In genomic region chr9:78014776-78015175, GRCh38 we compare ENCODE assay signal across 21 cellular contexts. TPM values are rescaled to one million over a fixed set of nuclear protein-coding genes. Genes with fewer than 3 reads are reported as not detected.
DNase-seq lines count a peak whose midpoint lies in the region; ATAC-seq, FAIRE-seq and TF ChIP-seq lines count a peak whose summit lies in the region.
"Had no signal": no experiment of that assay in that cellular context is flagged by ENCODE, and none has a peak within 500 bp of the region (broad histone marks: within the 10 kb centered on the region; RNA-seq: fewer than 3 reads in every experiment).

No MANE protein-coding gene starts in this region.

- H3K27ac ChIP-seq in astrocyte (ENCODE audit: low read depth, low read length): peak overlapping the region; percentile 36
- no peak overlapping the region for H3K27ac ChIP-seq in HepG2 (ENCODE audit: extremely low read length, insufficient read depth, low read length)
- H3K27ac ChIP-seq: A549, ascending aorta, C4-2B, colonic mucosa, suprapubic skin had no signal

- intact Hi-C loops in HepG2 (cut with micrococcal nuclease; ENCODE audit: unreplicated experiment): no loop called here

- H3K9me3 ChIP-seq in astrocyte (ENCODE audit: insufficient read depth, low read depth, low read length) (no peaks in the 10 kb centered on the region), HepG2 (ENCODE audit: low read length) (no peaks in the 10 kb centered on the region)
- H3K9me3 ChIP-seq: A549, ascending aorta, colonic mucosa, suprapubic skin had no signal

- CTCF ChIA-PET in HepG2 (lab: Yijun Ruan, JAX; ENCODE audit: low intra/inter-chr PET ratio, low total read pairs): no interaction called here

- no peak for FAIRE-seq in astrocyte (lab: Jason Lieb, UNC)
- no peak for FAIRE-seq in HepG2 (lab: Jason Lieb, UNC)
- FAIRE-seq: A549, GM12892 had no signal

- H3K4me1 Mint-ChIP-seq in astrocyte (ENCODE audit: low read depth, unreplicated experiment): peaks cover 38% of the 10 kb centered on the region

- TF ChIP-seq EP300 in HepG2 (IDR thresholded peaks at IDR 0.05; ENCODE audit: low read depth in 2 of 2, low read length in 2 of 2): no peak
- TF ChIP-seq EP300 in HepG2 (CRISPR knock-in tag; IDR thresholded peaks at IDR 0.05; ENCODE audit: borderline replicate concordance): no peak

- no peaks in the 10 kb centered on the region for H3K27me3 Mint-ChIP-seq in astrocyte (ENCODE audit: low read depth, unreplicated experiment)

- in situ Hi-C loops in HepG2 (cut with HindIII; ENCODE audit: extremely low pct_ligation_motif_present, low pct_unique_long_range_greater_than_20kb): no loop called here

- no peak for TF ChIP-seq RAD21 in HepG2 (CRISPR knock-in tag; IDR thresholded peaks at IDR 0.05)

- no peak overlapping the region for H3K9ac ChIP-seq in astrocyte (ENCODE audit: low read length)
- no peak overlapping the region for H3K9ac ChIP-seq in HepG2 (ENCODE audit: insufficient read depth, low read depth, low read length)

- no peaks in the 10 kb centered on the region for H3K9me3 Mint-ChIP-seq in astrocyte (ENCODE audit: unreplicated experiment)
- H3K9me3 Mint-ChIP-seq: H9, mesothelial cell of epicardium, nephron progenitor cell had no signal

- H3K4me1 ChIP-seq in astrocyte (ENCODE audit: insufficient read depth, low read length) (peaks cover 16% of the 10 kb centered on the region), HepG2 (ENCODE audit: insufficient read depth, low read length) (peaks cover 29% of the 10 kb centered on the region)

- H3K79me2 ChIP-seq in astrocyte (ENCODE audit: insufficient read depth, low read length) (peaks cover 97% of the 10 kb centered on the region), HepG2 (ENCODE audit: insufficient read depth, low read length) (peaks cover 63% of the 10 kb centered on the region)

- H3K4me3 Mint-ChIP-seq in astrocyte (ENCODE audit: unreplicated experiment): no peak overlapping the region
- H3K4me3 Mint-ChIP-seq: H9, mesothelial cell of epicardium, nephron progenitor cell had no signal

- TF ChIP-seq CTCF in AG10803 (conservative IDR thresholded peaks at IDR 0.05; ENCODE audit: low read length) (no peak), astrocyte (IDR thresholded peaks at IDR 0.05; ENCODE audit: insufficient read depth, low read depth, low read length) (no peak), fibroblast of the aortic adventitia (IDR thresholded peaks at IDR 0.05; ENCODE audit: insufficient read depth, low read length) (no peak), HepG2 (CRISPR knock-in tag; IDR thresholded peaks at IDR 0.05) (no peak)

- H2AFZ ChIP-seq in astrocyte (ENCODE audit: low read depth, low read length) (no peak overlapping the region), HepG2 (ENCODE audit: low read length) (no peak overlapping the region)

- H3K27me3 ChIP-seq in astrocyte (ENCODE audit: insufficient read depth, low read length) (no peaks in the 10 kb centered on the region), HepG2 (ENCODE audit: control insufficient read depth in 1 of 2, insufficient read depth in 2 of 2, low read length in 2 of 2) (no peaks in the 10 kb centered on the region)
- H3K27me3 ChIP-seq: ascending aorta, colonic mucosa, suprapubic skin had no signal

- H3K36me3 ChIP-seq in astrocyte (ENCODE audit: insufficient read depth, low read length) (no peaks in the 10 kb centered on the region), HepG2 (replicated peaks in 1 of 2; ENCODE audit: control insufficient read depth in 1 of 2, insufficient read depth in 2 of 2, low read length in 2 of 2) (no peaks in the 10 kb centered on the region; a peak in 1 of 5 replicates)
- H3K36me3 ChIP-seq: ascending aorta, colonic mucosa, suprapubic skin had no signal

- H3K27ac Mint-ChIP-seq in astrocyte (ENCODE audit: unreplicated experiment): peak overlapping the region; percentile 85
- H3K27ac Mint-ChIP-seq: mesothelial cell of epicardium, nephron progenitor cell had no signal

- BruUV-seq in HepG2 (replicated peaks; lab: Mats Ljungman, UMichigan): no TSS peak

- H3K4me3 ChIP-seq in AG10803 (ENCODE audit: low read length) (no peak overlapping the region), astrocyte (ENCODE audit: insufficient read depth, low read depth, low read length) (no peak overlapping the region), fibroblast of the aortic adventitia (ENCODE audit: low read depth, low read length) (no peak overlapping the region), HepG2 (replicated peaks in 1 of 3; ENCODE audit: insufficient read depth in 1 of 3, low read depth in 2 of 3, low read length in 3 of 3) (no peak overlapping the region)
- H3K4me3 ChIP-seq: A549, ascending aorta, colonic mucosa, suprapubic skin had no signal

- H3K4me2 ChIP-seq in astrocyte (ENCODE audit: low read length) (peak overlapping the region; percentile 70), HepG2 (ENCODE audit: low read depth, low read length) (no peak overlapping the region)
- H3K4me2 ChIP-seq: A549 had no signal

- no peaks in the 10 kb centered on the region for H3K36me3 Mint-ChIP-seq in astrocyte (ENCODE audit: low read depth, unreplicated experiment)
- H3K36me3 Mint-ChIP-seq: mesothelial cell of epicardium had no signal

- POLR2A ChIA-PET in HepG2 (lab: Yijun Ruan, JAX): no interaction called here

- peak; percentile 49 for DNase-seq in AG10803 (ENCODE audit: low read depth)
- peak; percentile 54 for DNase-seq in M059J (ENCODE audit: low read depth)
- DNase-seq in astrocyte (ENCODE audit: low read depth): peak; percentile 85
- DNase-seq in fibroblast of the aortic adventitia (ENCODE audit: low read depth): peak; percentile 23
- DNase-seq in HepG2 (ENCODE audit: low spot score): no peak
- DNase-seq in HK-2 (ENCODE audit: unreplicated experiment): no peak
- DNase-seq: activated CD4-positive, alpha-beta T cell treated with anti-CD3 and anti-CD28 coated beads, Interleukin-2, amount 50 U/mL, for 1 hour; activated naive CD4-positive, alpha-beta T cell; colonic mucosa; H9; NCI-H1048; NCI-H2081; nephron progenitor cell had no signal

- no peak for TF ChIP-seq POLR2A in HepG2 (IDR thresholded peaks at IDR 0.05; ENCODE audit: insufficient read depth in 1 of 2, low read depth in 2 of 2, low read length in 2 of 2)

- ATAC-seq in HepG2 (no peak), HG03442 (IDR thresholded peaks at IDR 0.05; ENCODE audit: unreplicated experiment) (no peak), GM21717 (IDR thresholded peaks at IDR 0.05; ENCODE audit: unreplicated experiment) (no peak)
- ATAC-seq: A549 had no signal

- WGBS in HepG2 (ENCODE audit: low lambda C conversion rate): 97% methylated on average over 6 of the region's 6 CpGs

- peaks cover 40% of the 10 kb centered on the region for H4K20me1 ChIP-seq in astrocyte (ENCODE audit: insufficient read depth, low read length)
- peaks cover 12% of the 10 kb centered on the region; the same call in 1 of the 2 replicates for H4K20me1 ChIP-seq in HepG2 (ENCODE audit: insufficient read depth, low read length)

TF ChIP-seq in HepG2, 621 proteins besides CTCF, POLR2A, EP300 and RAD21 (continues in another document):
- no peak for TF ChIP-seq ZNF512B (CRISPR knock-in tag; IDR thresholded peaks at IDR 0.05; ENCODE audit: borderline replicate concordance)

RNA-seq across cellular contexts. Expression of gene GNAQ, which starts 16.8 kb away (rescaled TPM):
- 21.4 and 39.2 TPM in 2 replicates for total RNA-seq in M059J (2014; rRNA removed; shearing (Covaris generic))
- total RNA-seq in astrocyte (65.7 and 74.9 TPM in 2 replicates), fibroblast of the aortic adventitia (ENCODE audit: low replicate concordance) (58.0 and 104 TPM in 2 replicates), HepG2 (2016; rRNA removed; fragmentation: Illumina TruSeq; extraction: Trizol) (17.7 and 21.1 TPM in 2 replicates)
- 3.9 TPM in 2 replicates for total RNA-seq in HepG2 (2016; cell fraction: cytosol; rRNA removed; fragmentation: Illumina TruSeq; extraction: Trizol; ENCODE audit: low read depth)
- total RNA-seq in HepG2 (2016; cell fraction: insoluble cytoplasmic fraction; rRNA removed; fragmentation: Illumina TruSeq; extraction: Trizol): 16.0 and 22.9 TPM in 2 replicates
- total RNA-seq in HepG2 (2016; cell fraction: membrane; rRNA removed; fragmentation: Illumina TruSeq; extraction: Trizol): 9.6 and 12.7 TPM in 2 replicates
- 15.9 and 16.4 TPM in 2 replicates for total RNA-seq in HepG2 (2016; cell fraction: nucleus; rRNA removed; fragmentation: Illumina TruSeq; extraction: Trizol)
- 12.1 and 16.5 TPM in 2 replicates for polyA plus RNA-seq in HepG2 (2011; rRNA removed)
- 6.6 and 12.2 TPM in 2 replicates for polyA plus RNA-seq in HepG2 (2011; cell fraction: cytosol; rRNA removed)
- polyA plus RNA-seq in HepG2 (2011; cell fraction: nucleus; rRNA removed): 11.5 and 15.2 TPM in 2 replicates
- 13.3 and 16.7 TPM in 2 replicates for polyA plus RNA-seq in HepG2 (2012)
- 0.83 and 1.0 TPM in 2 replicates for polyA plus RNA-seq in HepG2 (2016; cell fraction: cytosol; fragmentation: Illumina TruSeq; extraction: Trizol; ENCODE audit: low read depth)
- 19.8 and 20.8 TPM in 2 replicates for polyA plus RNA-seq in HepG2 (2016; cell fraction: insoluble cytoplasmic fraction; fragmentation: Illumina TruSeq; extraction: Trizol; ENCODE audit: low read depth)
- polyA plus RNA-seq in HepG2 (2016; cell fraction: membrane; fragmentation: Illumina TruSeq; extraction: Trizol; ENCODE audit: low read depth): 6.1 and 6.3 TPM in 2 replicates
- polyA plus RNA-seq in HepG2 (2016; cell fraction: nucleus; fragmentation: Illumina TruSeq; extraction: Trizol; ENCODE audit: insufficient read depth, low read depth): 13.6 and 15.9 TPM in 2 replicates
- 9.6 and 14.4 TPM in 2 replicates for polyA minus RNA-seq in HepG2 (2011; rRNA and poly(A)+ RNA removed; ENCODE audit: low replicate concordance)
- polyA minus RNA-seq in HepG2 (2011; cell fraction: cytosol; rRNA and poly(A)+ RNA removed): 18.0 and 30.7 TPM in 2 replicates
- polyA minus RNA-seq in HepG2 (2011; cell fraction: nucleus; rRNA and poly(A)+ RNA removed): 19.4 and 24.0 TPM in 2 replicates

Comparison
In these comparisons a context has a peak if more than half of its experiments do, and no peak if none do; other contexts are left out.
1. DNase-seq: peak in AG10803 (single experiment), M059J (single experiment), astrocyte (single experiment) and fibroblast of the aortic adventitia (single experiment); none in HepG2 (single experiment) and HK-2 (single experiment).